13 cellular contexts compared by ENCODE assay signal in genomic region chr16:75256059-75256870, GRCh38. TPM values are rescaled to one million over a fixed set of nuclear protein-coding genes. Genes with fewer than 3 reads are reported as not detected.
DNase-seq lines count a peak whose midpoint lies in the region; ATAC-seq and TF ChIP-seq lines count a peak whose summit lies in the region.
"Had no signal": no experiment of that assay in that cellular context is flagged by ENCODE, and none has a peak within 500 bp of the region (broad histone marks: within the 10 kb centered on the region; RNA-seq: fewer than 3 reads in every experiment).

No MANE protein-coding gene starts in this region.

- peak; percentile 49 for DNase-seq in H9
- peak in 1 of 61 donors; percentile 24 for DNase-seq in caudate nucleus (lab: John Stamatoyannopoulos, UW)
- peak; percentile 59 for DNase-seq in iPS-NIHi11 (ENCODE audit: low spot score)
- DNase-seq in gastrocnemius medialis = peak in 1 of 2 donors; percentile 38
- no peak for DNase-seq in NCI-H524 (lab: John Stamatoyannopoulos, UW)
- no peak for DNase-seq in activated effector memory CD4-positive, alpha-beta T cell treated with anti-CD3 and anti-CD28 coated beads, Interleukin-2, amount 50 U/mL, for 16 hours
- no peak for DNase-seq in T-helper 9 cell
- DNase-seq: DMS79 treated with DMSO at 0.1 percent for 48 hours; NCI-H2171; stimulated activated naive B cell treated with anti-CD40 and anti-IgM and Interleukin-4, amounts not matched to agents 10 μg/mL and 1 μg/mL and 100 μg/mL, for 72 hours; SW 1271 had no signal

- H3K9me3 ChIP-seq in H9 (ENCODE audit: control insufficient read depth, low read depth, low read length) = no peaks in the 10 kb centered on the region
- no peaks in the 10 kb centered on the region for H3K9me3 ChIP-seq in gastrocnemius medialis

- peak overlapping the region in 1 of 4 donors; percentile 15 for H3K4me3 ChIP-seq in gastrocnemius medialis

- TF ChIP-seq CTCF in H9 (conservative IDR thresholded peaks at IDR 0.05) (no peak), gastrocnemius medialis (IDR thresholded peaks at IDR 0.05 in 4 of 5, conservative IDR thresholded peaks at IDR 0.05 in 1 of 5) (no peak)

- H4K8ac ChIP-seq in H9 (replicated peaks; ENCODE audit: insufficient read length, low read depth, low read length) = no peak overlapping the region

- peaks cover 5% of the 10 kb centered on the region for H3K79me1 ChIP-seq in H9 (ENCODE audit: insufficient read depth, low read depth, low read length, poor library complexity, severe bottlenecking)

- H3K4me2 ChIP-seq in H9 (ENCODE audit: insufficient read depth, insufficient read length, low read length) = no peak overlapping the region

- H3K36me3 ChIP-seq in gastrocnemius medialis = no peaks in the 10 kb centered on the region

- H3K56ac ChIP-seq in H9 (ENCODE audit: insufficient read length, low read depth, low read length) = no peak overlapping the region

- H2AFZ ChIP-seq in H9 (ENCODE audit: low read length) = no peak overlapping the region

- H2BK120ac ChIP-seq in H9 (ENCODE audit: low read depth, low read length, poor library complexity, severe bottlenecking) = no peak overlapping the region

- peaks cover 16% of the 10 kb centered on the region; the same call in 1 of the 2 replicates for H3K79me2 ChIP-seq in H9 (ENCODE audit: insufficient read depth, low read length)

- peaks cover 9% of the 10 kb centered on the region for H3K23me2 ChIP-seq in H9 (ENCODE audit: insufficient read length, low read depth, low read length, poor library complexity, severe bottlenecking)

- peak overlapping the region; percentile 55 to 93 (median 70); a peak in 4 of 7 replicates for H3K27ac Mint-ChIP-seq in H9
- H3K27ac Mint-ChIP-seq: stimulated activated naive B cell treated with anti-CD40 and anti-IgM and Interleukin-4, amounts not matched to agents 10 μg/mL and 1 μg/mL and 100 μg/mL, for 72 hours had no signal

- no peak overlapping the region for H3K4ac ChIP-seq in H9 (ENCODE audit: low read depth, low read length)

- no peak overlapping the region for H3K4me3 Mint-ChIP-seq in H9
- H3K4me3 Mint-ChIP-seq: stimulated activated naive B cell treated with anti-CD40 and anti-IgM and Interleukin-4, amounts not matched to agents 10 μg/mL and 1 μg/mL and 100 μg/mL, for 72 hours had no signal

- H3K27ac ChIP-seq in H9 (ENCODE audit: insufficient read length, low read depth, low read length) = peak overlapping the region; percentile 8
- H3K27ac ChIP-seq in caudate nucleus (ENCODE audit: low read depth, low read length) = peak overlapping the region; percentile 64
- peak overlapping the region; percentile 97 to 99 (median 98) for H3K27ac ChIP-seq in gastrocnemius medialis

- ATAC-seq in gastrocnemius medialis (no peak), HG03460 (IDR thresholded peaks at IDR 0.05; ENCODE audit: unreplicated experiment) (no peak)
- ATAC-seq: stimulated activated naive B cell treated with anti-CD40 and anti-IgM and Interleukin-4, amounts not matched to agents 10 μg/mL and 1 μg/mL and 100 μg/mL, for 72 hours had no signal

- H3K14ac ChIP-seq in H9 (ENCODE audit: insufficient read depth, low read length) = peak overlapping the region; percentile 9; the same call in 1 of the 2 replicates

- peaks cover 26% of the 10 kb centered on the region; the same call in 1 of the 2 replicates for H3K4me1 ChIP-seq in H9 (ENCODE audit: insufficient read depth, low read length)
- H3K4me1 ChIP-seq in gastrocnemius medialis = peaks cover 87 to 93% of the 10 kb centered on the region in 2 donors

- H3K36me3 Mint-ChIP-seq in H9 (ENCODE audit: insufficient read depth in 1 of 3, low read depth in 3 of 3) = peaks cover 0 to 6% (median 0%) of the 10 kb centered on the region in 3 experiments; a peak in 2 of 7 replicates
- H3K36me3 Mint-ChIP-seq: stimulated activated naive B cell treated with anti-CD40 and anti-IgM and Interleukin-4, amounts not matched to agents 10 μg/mL and 1 μg/mL and 100 μg/mL, for 72 hours had no signal

- intact Hi-C loops in gastrocnemius medialis (cut with DNase I; ENCODE audit: low total_unique reads) = no loop called here

- H3K27me3 Mint-ChIP-seq in H9 (ENCODE audit: low read depth) = no peaks in the 10 kb centered on the region
- H3K27me3 Mint-ChIP-seq: progenitor cell of endocrine pancreas had no signal

- in situ Hi-C loops in gastrocnemius medialis (cut with MboI; ENCODE audit: low sequenced_read_pairs in 4 of 4) = no loop called here

- H2BK12ac ChIP-seq in H9 (ENCODE audit: insufficient read length, low read depth, low read length) = no peak overlapping the region

- no peak overlapping the region for H4K91ac ChIP-seq in H9 (ENCODE audit: insufficient read length, low read depth, low read length)

- H4K20me1 ChIP-seq in H9 (ENCODE audit: control insufficient read depth, insufficient read depth, insufficient read length) = no peaks in the 10 kb centered on the region

- no peak overlapping the region for H3T11ph ChIP-seq in H9 (ENCODE audit: low read length)

- peaks cover 65 to 71% of the 10 kb centered on the region in 2 experiments for H3K4me1 Mint-ChIP-seq in H9

- no peak overlapping the region for H3K18ac ChIP-seq in H9 (ENCODE audit: insufficient read length, low read depth, low read length)

- no CpG with 5 or more reads among the region's 19 CpGs for WGBS in H9 (ENCODE audit: extremely low coverage, insufficient read length, low lambda C conversion rate)

- H2BK15ac ChIP-seq in H9 (ENCODE audit: low read depth, low read length) = no peak overlapping the region

- H2BK5ac ChIP-seq in H9 (ENCODE audit: insufficient read length, low read length) = no peak overlapping the region

- no peak overlapping the region for H3K9ac ChIP-seq in H9 (ENCODE audit: extremely low read depth, insufficient read length, low read length)

- H4K5ac ChIP-seq in H9 (ENCODE audit: insufficient read length, low read depth, low read length) = no peak overlapping the region

- H3K27me3 ChIP-seq in H9 (ENCODE audit: insufficient read depth, low read length) (no peaks in the 10 kb centered on the region), gastrocnemius medialis (no peaks in the 10 kb centered on the region)

- H3K23ac ChIP-seq in H9 (ENCODE audit: insufficient read length, low read depth, low read length) = no peak overlapping the region

- TF ChIP-seq POLR2A in gastrocnemius medialis (IDR thresholded peaks at IDR 0.05) = no peak

- H2AK5ac ChIP-seq in H9 (ENCODE audit: insufficient read length, low read length) = no peak overlapping the region

- no peaks in the 10 kb centered on the region for H3K9me3 Mint-ChIP-seq in H9
- H3K9me3 Mint-ChIP-seq: stimulated activated naive B cell treated with anti-CD40 and anti-IgM and Interleukin-4, amounts not matched to agents 10 μg/mL and 1 μg/mL and 100 μg/mL, for 72 hours had no signal

- H2BK20ac ChIP-seq in H9 (ENCODE audit: low read depth, low read length, poor library complexity, severe bottlenecking) = no peak overlapping the region

RNA-seq across cellular contexts. Expression of gene BCAR1, which starts 4.8 kb away (rescaled TPM):
- total RNA-seq in H9 (2021) (97.1 and 102 TPM in 2 replicates), gastrocnemius medialis (100 to 1,000 TPM; 101 to 153 (median 145) TPM)

RNA-seq across cellular contexts. Expression of gene CTRB1, which starts 37.5 kb away (rescaled TPM):
- total RNA-seq in H9 (2021) (not detected in 2 replicates), gastrocnemius medialis (not detected)
- total RNA-seq: progenitor cell of endocrine pancreas had no signal

RNA-seq across cellular contexts. Expression of gene CTRB2, which starts 49.3 kb away (rescaled TPM):
- total RNA-seq in H9 (2021) (not detected in 2 replicates), gastrocnemius medialis (1 to 10 TPM in 1 of 4 donors, not detected in 3; 3.0 TPM)

Comparison
In these comparisons a context has a peak if more than half of its experiments do, and no peak if none do; other contexts are left out.
1. DNase-seq: peak in H9 (single experiment) and iPS-NIHi11 (single experiment); none in NCI-H524 (0 of 2), activated effector memory CD4-positive, alpha-beta T cell treated with anti-CD3 and anti-CD28 coated beads, Interleukin-2, amount 50 U/mL, for 16 hours (single experiment) and T-helper 9 cell (single experiment).
2. H3K27ac ChIP-seq: peak in every context shown above with its lines; median percentile 98 in gastrocnemius medialis; 64 in caudate nucleus; 8 in H9.